ENCODE assay signal across 18 cellular contexts in the genomic region with DNA sequence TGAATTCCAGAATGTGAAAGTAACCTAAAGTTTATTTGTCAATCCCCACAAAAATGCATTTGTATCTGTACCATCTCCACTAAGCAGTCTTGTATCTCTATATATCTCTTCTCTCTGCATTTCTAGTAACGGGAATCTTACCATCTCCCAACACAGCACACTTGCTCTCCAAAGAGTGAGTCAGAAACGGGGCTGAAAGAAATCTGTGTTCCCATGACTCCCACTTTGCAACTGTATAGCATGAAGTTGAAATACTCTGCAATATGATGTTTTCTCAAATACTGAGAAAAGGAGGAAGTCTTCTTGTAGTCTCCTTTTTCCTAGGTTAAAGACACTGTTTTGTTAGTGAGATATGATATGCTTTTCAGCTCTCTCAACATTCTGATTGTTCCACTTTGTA.
DNase-seq lines count a peak whose midpoint lies in the region.
"Had no signal": no experiment of that assay in that cellular context is flagged by ENCODE, and none has a peak within 500 bp of the region (broad histone marks: within the 10 kb centered on the region; RNA-seq: fewer than 3 reads in every experiment).

No MANE protein-coding gene starts in this region.

- DNase-seq in Ammon's horn (ENCODE audit: low spot score): peak; percentile 48
- DNase-seq in OCI-M1 (lab: John Stamatoyannopoulos, UW): peak; percentile 4
- DNase-seq in dedifferentiated amniotic fluid mesenchymal stem cell (ENCODE audit: extremely low spot score): peak; percentile 24
- peak; percentile 5 for DNase-seq in occipital lobe (lab: John Stamatoyannopoulos, UW)
- DNase-seq in activated CD4-positive, alpha-beta T cell treated with anti-CD3 and anti-CD28 coated beads for 1 hour: no peak
- no peak for DNase-seq in nucleus accumbens (lab: John Stamatoyannopoulos, UW)
- DNase-seq in mucosa of gallbladder (ENCODE audit: low spot score): no peak
- no peak for DNase-seq in NCI-H1048 (lab: John Stamatoyannopoulos, UW)
- DNase-seq: BE2C, Calu3, DMS79 treated with DMSO at 0.1 percent for 48 hours, Kasumi-1, NCI-H2029, NCI-H446, NCI-H524 treated with DMSO at 0.1 percent for 48 hours, NCI-H82, Peyer's patch, SIG-M5 had no signal

Comparison
In these comparisons a context has a peak if more than half of its experiments do, and no peak if none do; other contexts are left out.
1. DNase-seq: peak in Ammon's horn (single experiment), OCI-M1 (single experiment), dedifferentiated amniotic fluid mesenchymal stem cell (single experiment) and occipital lobe (single experiment); none in activated CD4-positive, alpha-beta T cell treated with anti-CD3 and anti-CD28 coated beads for 1 hour (single experiment), nucleus accumbens (0 of 56), mucosa of gallbladder (single experiment) and NCI-H1048 (single experiment).